1 cellular context compared by ENCODE assay signal in the genomic region with DNA sequence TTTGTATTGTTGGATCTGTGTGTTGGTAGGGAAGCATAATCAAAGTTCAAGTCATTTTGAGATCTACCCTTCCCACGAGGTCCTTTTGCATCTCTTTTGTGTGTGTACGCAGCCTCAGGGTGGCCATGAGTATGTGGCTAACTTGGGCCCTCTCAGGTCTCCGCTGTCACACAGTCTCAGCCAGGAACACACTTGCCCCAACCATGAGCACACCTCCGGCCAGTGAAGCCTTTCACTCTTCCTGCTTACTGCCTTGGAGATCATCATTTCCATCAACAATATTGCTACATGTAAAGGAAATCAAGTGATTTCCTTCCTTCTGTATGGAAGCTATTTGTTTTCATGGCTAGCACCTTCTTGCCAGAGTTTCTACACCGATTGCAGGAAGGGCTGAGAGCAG.
TF ChIP-seq lines count a peak whose summit lies in the region.

No MANE protein-coding gene starts in this region.

TF ChIP-seq in WTC11, 78 proteins besides CTCF, POLR2A, EP300 and RAD21 (continued from another document):
- TF ChIP-seq, protein P1, sequence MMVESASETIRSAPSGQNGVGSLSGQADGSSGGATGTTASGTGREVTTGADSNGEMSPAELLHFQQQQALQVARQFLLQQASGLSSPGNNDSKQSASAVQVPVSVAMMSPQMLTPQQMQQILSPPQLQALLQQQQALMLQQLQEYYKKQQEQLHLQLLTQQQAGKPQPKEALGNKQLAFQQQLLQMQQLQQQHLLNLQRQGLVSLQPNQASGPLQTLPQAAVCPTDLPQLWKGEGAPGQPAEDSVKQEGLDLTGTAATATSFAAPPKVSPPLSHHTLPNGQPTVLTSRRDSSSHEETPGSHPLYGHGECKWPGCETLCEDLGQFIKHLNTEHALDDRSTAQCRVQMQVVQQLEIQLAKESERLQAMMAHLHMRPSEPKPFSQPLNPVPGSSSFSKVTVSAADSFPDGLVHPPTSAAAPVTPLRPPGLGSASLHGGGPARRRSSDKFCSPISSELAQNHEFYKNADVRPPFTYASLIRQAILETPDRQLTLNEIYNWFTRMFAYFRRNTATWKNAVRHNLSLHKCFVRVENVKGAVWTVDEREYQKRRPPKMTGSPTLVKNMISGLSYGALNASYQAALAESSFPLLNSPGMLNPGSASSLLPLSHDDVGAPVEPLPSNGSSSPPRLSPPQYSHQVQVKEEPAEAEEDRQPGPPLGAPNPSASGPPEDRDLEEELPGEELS (CRISPR knock-in tag; IDR thresholded peaks at IDR 0.05) = no peak
- TF ChIP-seq TP53 (CRISPR knock-in tag; IDR thresholded peaks at IDR 0.05) (no peak), NFYB (CRISPR knock-in tag; conservative IDR thresholded peaks at IDR 0.05; ENCODE audit: low read depth) (no peak), ZNF671 (CRISPR knock-in tag; IDR thresholded peaks at IDR 0.05) (no peak)
- TF ChIP-seq, protein P2, sequence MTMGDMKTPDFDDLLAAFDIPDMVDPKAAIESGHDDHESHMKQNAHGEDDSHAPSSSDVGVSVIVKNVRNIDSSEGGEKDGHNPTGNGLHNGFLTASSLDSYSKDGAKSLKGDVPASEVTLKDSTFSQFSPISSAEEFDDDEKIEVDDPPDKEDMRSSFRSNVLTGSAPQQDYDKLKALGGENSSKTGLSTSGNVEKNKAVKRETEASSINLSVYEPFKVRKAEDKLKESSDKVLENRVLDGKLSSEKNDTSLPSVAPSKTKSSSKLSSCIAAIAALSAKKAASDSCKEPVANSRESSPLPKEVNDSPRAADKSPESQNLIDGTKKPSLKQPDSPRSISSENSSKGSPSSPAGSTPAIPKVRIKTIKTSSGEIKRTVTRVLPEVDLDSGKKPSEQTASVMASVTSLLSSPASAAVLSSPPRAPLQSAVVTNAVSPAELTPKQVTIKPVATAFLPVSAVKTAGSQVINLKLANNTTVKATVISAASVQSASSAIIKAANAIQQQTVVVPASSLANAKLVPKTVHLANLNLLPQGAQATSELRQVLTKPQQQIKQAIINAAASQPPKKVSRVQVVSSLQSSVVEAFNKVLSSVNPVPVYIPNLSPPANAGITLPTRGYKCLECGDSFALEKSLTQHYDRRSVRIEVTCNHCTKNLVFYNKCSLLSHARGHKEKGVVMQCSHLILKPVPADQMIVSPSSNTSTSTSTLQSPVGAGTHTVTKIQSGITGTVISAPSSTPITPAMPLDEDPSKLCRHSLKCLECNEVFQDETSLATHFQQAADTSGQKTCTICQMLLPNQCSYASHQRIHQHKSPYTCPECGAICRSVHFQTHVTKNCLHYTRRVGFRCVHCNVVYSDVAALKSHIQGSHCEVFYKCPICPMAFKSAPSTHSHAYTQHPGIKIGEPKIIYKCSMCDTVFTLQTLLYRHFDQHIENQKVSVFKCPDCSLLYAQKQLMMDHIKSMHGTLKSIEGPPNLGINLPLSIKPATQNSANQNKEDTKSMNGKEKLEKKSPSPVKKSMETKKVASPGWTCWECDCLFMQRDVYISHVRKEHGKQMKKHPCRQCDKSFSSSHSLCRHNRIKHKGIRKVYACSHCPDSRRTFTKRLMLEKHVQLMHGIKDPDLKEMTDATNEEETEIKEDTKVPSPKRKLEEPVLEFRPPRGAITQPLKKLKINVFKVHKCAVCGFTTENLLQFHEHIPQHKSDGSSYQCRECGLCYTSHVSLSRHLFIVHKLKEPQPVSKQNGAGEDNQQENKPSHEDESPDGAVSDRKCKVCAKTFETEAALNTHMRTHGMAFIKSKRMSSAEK (CRISPR knock-in tag; IDR thresholded peaks at IDR 0.05; ENCODE audit: borderline replicate concordance) = no peak
- TF ChIP-seq, protein P3, sequence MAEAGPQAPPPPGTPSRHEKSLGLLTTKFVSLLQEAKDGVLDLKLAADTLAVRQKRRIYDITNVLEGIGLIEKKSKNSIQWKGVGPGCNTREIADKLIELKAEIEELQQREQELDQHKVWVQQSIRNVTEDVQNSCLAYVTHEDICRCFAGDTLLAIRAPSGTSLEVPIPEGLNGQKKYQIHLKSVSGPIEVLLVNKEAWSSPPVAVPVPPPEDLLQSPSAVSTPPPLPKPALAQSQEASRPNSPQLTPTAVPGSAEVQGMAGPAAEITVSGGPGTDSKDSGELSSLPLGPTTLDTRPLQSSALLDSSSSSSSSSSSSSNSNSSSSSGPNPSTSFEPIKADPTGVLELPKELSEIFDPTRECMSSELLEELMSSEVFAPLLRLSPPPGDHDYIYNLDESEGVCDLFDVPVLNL (CRISPR knock-in tag; IDR thresholded peaks at IDR 0.05; ENCODE audit: borderline replicate concordance, low read depth) = no peak
